2 cellular contexts compared by ENCODE assay signal in the genomic region with DNA sequence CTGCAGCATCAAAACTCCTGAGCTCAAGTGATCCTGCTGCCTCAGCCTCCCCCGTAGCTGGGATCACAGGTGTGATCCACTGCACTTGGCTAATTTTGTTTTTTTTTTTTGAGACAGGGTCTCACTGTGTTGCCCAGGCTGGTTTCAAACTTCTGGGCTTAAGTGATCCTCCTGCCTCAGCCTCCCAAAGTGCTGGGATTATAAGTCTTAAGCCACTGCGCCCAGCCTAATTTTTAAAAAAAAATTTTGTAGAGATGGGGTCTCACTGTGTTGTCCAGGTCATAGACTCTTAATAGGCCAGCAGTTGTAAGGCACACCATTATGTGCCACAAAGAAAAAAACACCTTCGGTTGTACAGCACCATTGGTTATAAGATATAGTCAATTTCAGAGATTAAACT.
TF ChIP-seq lines count a peak whose summit lies in the region.

No MANE protein-coding gene starts in this region.

TF ChIP-seq in HEK293, 187 proteins besides CTCF, POLR2A, EP300 and RAD21 (continued from another document):
- TF ChIP-seq SCRT1 (tag by site-specific recombination; IDR thresholded peaks at IDR 0.05; ENCODE audit: borderline replicate concordance): no peak

TF ChIP-seq in K562, 482 proteins besides CTCF, POLR2A, EP300 and RAD21:
- TF ChIP-seq KDM1A (IDR thresholded peaks at IDR 0.05) (0 out of 4 replicates have a peak, but pooled peaks of 1 of the 2 experiments have one; percentile 6), PHF20 (IDR thresholded peaks at IDR 0.05; ENCODE audit: partially characterized antibody) (no peak), BCOR (IDR thresholded peaks at IDR 0.05) (peak; percentile 46; the same call in 1 of the 2 replicates), ZNF121 (CRISPR knock-in tag; conservative IDR thresholded peaks at IDR 0.05) (peak; percentile 99), HES1 (IDR thresholded peaks at IDR 0.05; ENCODE audit: low read depth) (no peak), RBM25 (IDR thresholded peaks at IDR 0.05; ENCODE audit: low read depth, low read length, severe bottlenecking) (peak; percentile 41), NCOR1 (IDR thresholded peaks at IDR 0.05) (no peak)
- TF ChIP-seq, protein P1, sequence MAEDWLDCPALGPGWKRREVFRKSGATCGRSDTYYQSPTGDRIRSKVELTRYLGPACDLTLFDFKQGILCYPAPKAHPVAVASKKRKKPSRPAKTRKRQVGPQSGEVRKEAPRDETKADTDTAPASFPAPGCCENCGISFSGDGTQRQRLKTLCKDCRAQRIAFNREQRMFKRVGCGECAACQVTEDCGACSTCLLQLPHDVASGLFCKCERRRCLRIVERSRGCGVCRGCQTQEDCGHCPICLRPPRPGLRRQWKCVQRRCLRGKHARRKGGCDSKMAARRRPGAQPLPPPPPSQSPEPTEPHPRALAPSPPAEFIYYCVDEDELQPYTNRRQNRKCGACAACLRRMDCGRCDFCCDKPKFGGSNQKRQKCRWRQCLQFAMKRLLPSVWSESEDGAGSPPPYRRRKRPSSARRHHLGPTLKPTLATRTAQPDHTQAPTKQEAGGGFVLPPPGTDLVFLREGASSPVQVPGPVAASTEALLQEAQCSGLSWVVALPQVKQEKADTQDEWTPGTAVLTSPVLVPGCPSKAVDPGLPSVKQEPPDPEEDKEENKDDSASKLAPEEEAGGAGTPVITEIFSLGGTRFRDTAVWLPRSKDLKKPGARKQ (CRISPR knock-in tag; IDR thresholded peaks at IDR 0.05): no peak
- TF ChIP-seq, protein P2, sequence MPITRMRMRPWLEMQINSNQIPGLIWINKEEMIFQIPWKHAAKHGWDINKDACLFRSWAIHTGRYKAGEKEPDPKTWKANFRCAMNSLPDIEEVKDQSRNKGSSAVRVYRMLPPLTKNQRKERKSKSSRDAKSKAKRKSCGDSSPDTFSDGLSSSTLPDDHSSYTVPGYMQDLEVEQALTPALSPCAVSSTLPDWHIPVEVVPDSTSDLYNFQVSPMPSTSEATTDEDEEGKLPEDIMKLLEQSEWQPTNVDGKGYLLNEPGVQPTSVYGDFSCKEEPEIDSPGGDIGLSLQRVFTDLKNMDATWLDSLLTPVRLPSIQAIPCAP (CRISPR knock-in tag; IDR thresholded peaks at IDR 0.05; ENCODE audit: borderline replicate concordance): no peak
